ENCODE assay signal across 17 cellular contexts in genomic region chr2:199603748-199604291, GRCh38.
DNase-seq lines count a peak whose midpoint lies in the region; ATAC-seq, FAIRE-seq and TF ChIP-seq lines count a peak whose summit lies in the region.
"Had no signal": no experiment of that assay in that cellular context is flagged by ENCODE, and none has a peak within 500 bp of the region (broad histone marks: within the 10 kb centered on the region; RNA-seq: fewer than 3 reads in every experiment).

No MANE protein-coding gene starts in this region.

- 16% methylated on average over 10 of the region's 38 CpGs for WGBS in SK-N-SH (ENCODE audit: low lambda C conversion rate)
- WGBS in hepatocyte (ENCODE audit: low lambda C conversion rate, missing lambda C conversion rate): 26% methylated on average over 33 of the region's 38 CpGs
- no CpG with 5 or more reads among the region's 38 CpGs for WGBS in trophoblast cell (ENCODE audit: extremely low coverage, insufficient coverage, insufficient read length)

- H4K8ac ChIP-seq in trophoblast cell (ENCODE audit: low read depth, low read length): no peak overlapping the region

- peaks cover 11% of the 10 kb centered on the region for H3F3A ChIP-seq in SK-N-SH (replicated peaks; ENCODE audit: insufficient read depth)

- no peak for TF ChIP-seq RAD21 in SK-N-SH (IDR thresholded peaks at IDR 0.05; ENCODE audit: low read length)

- H3K14ac ChIP-seq in trophoblast cell (ENCODE audit: low read length): no peak overlapping the region

- H3K27ac ChIP-seq in SK-N-SH (ENCODE audit: low read depth in 2 of 2, low read length in 1 of 2) (no peak overlapping the region; a peak in 1 of 4 replicates), hepatocyte (no peak overlapping the region), trophoblast cell (ENCODE audit: low read depth, low read length) (no peak overlapping the region)
- H3K27ac ChIP-seq: WERI-Rb-1 had no signal

- no peak overlapping the region for H3K23ac ChIP-seq in trophoblast cell (ENCODE audit: low read length)

- CTCF ChIA-PET in SK-N-SH (lab: Yijun Ruan, JAX) (interaction anchor here (1.5 kb wide), 1 partner anchor 114 kb away, joined by 4 read pairs; no protein-coding TSS in a partner anchor), T-cell (lab: Charles Lee) (interaction anchor here in 1 of 2 donors (0.5 kb wide), 1 partner anchor 1212 kb away, joined by 7 read pairs; no protein-coding TSS in a partner anchor)

- no peak overlapping the region for H4K12ac ChIP-seq in trophoblast cell (ENCODE audit: low read depth, low read length)

- no peak overlapping the region for H2BK5ac ChIP-seq in trophoblast cell (ENCODE audit: low read depth, low read length, poor library complexity)

- H3K36me3 Mint-ChIP-seq in activated CD4-positive, alpha-beta T cell treated with anti-CD3 and anti-CD28 coated beads, Interleukin-2, amount 10 ng/mL, durations not matched to agents 24 days and 14 days (ENCODE audit: low read depth): no peaks in the 10 kb centered on the region
- H3K36me3 Mint-ChIP-seq in T-cell: no peaks in the 10 kb centered on the region

- peaks cover 23% of the 10 kb centered on the region for H3K27me3 Mint-ChIP-seq in activated CD4-positive, alpha-beta T cell treated with anti-CD3 and anti-CD28 coated beads, Interleukin-2, amount 10 ng/mL, durations not matched to agents 24 days and 14 days
- peaks cover 6 to 10% of the 10 kb centered on the region in 2 donors for H3K27me3 Mint-ChIP-seq in T-cell

- no peak overlapping the region for H3K18ac ChIP-seq in trophoblast cell (ENCODE audit: low read length)

- FAIRE-seq in RCC 7860 (lab: Jason Lieb, UNC): no peak
- FAIRE-seq: endometrium, HepG2 had no signal

- POLR2A ChIA-PET in SK-N-SH (lab: Yijun Ruan, JAX): no interaction called here
- POLR2A ChIA-PET in T-cell (lab: Charles Lee): no interaction called here

- H3K9me3 ChIP-seq in SK-N-SH (no peaks in the 10 kb centered on the region), hepatocyte (ENCODE audit: low read depth) (no peaks in the 10 kb centered on the region), trophoblast cell (ENCODE audit: insufficient read depth, low read depth, low read length) (peaks cover 1% of the 10 kb centered on the region)

- no peak overlapping the region for H3K4ac ChIP-seq in trophoblast cell (ENCODE audit: low read depth, low read length)

- H3K27ac Mint-ChIP-seq in activated CD4-positive, alpha-beta T cell treated with anti-CD3 and anti-CD28 coated beads, Interleukin-2, amount 10 ng/mL, durations not matched to agents 24 days and 14 days: no peak overlapping the region
- H3K27ac Mint-ChIP-seq in T-cell: no peak overlapping the region
- H3K27ac Mint-ChIP-seq: B cell had no signal

- DNase-seq in EH (ENCODE audit: low read depth): peak; percentile 21
- peak; percentile 29 for DNase-seq in SK-N-SH
- DNase-seq in hepatocyte (ENCODE audit: low spot score): no peak
- no peak for DNase-seq in trophoblast cell
- no peak for DNase-seq in RKO (ENCODE audit: low spot score)
- no peak for DNase-seq in RCC 7860 (ENCODE audit: low spot score)
- DNase-seq in activated CD4-positive, alpha-beta T cell treated with anti-CD3 and anti-CD28 coated beads, Interleukin-2, amount 10 ng/mL, durations not matched to agents 24 days and 14 days: no peak
- DNase-seq in T-cell: no peak
- DNase-seq: activated naive CD4-positive, alpha-beta T cell treated with anti-CD3 and anti-CD28 coated beads, Interleukin-2, amount 50 U/mL, for 16 hours; DMS79; left ventricle myocardium superior; NCI-H1105; WERI-Rb-1 had no signal

- H2BK120ac ChIP-seq in trophoblast cell (ENCODE audit: insufficient read depth, low read length, poor library complexity): no peak overlapping the region

- H3K9ac ChIP-seq in SK-N-SH (no peak overlapping the region), trophoblast cell (ENCODE audit: low read length) (no peak overlapping the region)

- H3K9me2 ChIP-seq in SK-N-SH: no peaks in the 10 kb centered on the region
- H3K9me2 ChIP-seq in hepatocyte (replicated peaks; ENCODE audit: insufficient read depth): no peaks in the 10 kb centered on the region

- H3K4me3 ChIP-seq in SK-N-SH (ENCODE audit: low read depth in 2 of 2, low read length in 1 of 2): peak overlapping the region; percentile 26 to 46; a peak in 3 of 4 replicates
- no peak overlapping the region for H3K4me3 ChIP-seq in hepatocyte
- H3K4me3 ChIP-seq in trophoblast cell (ENCODE audit: low read depth, low read length): no peak overlapping the region
- H3K4me3 ChIP-seq: skin epidermis had no signal

- no peaks in the 10 kb centered on the region for H4K20me1 ChIP-seq in SK-N-SH (ENCODE audit: insufficient read depth)
- no peaks in the 10 kb centered on the region for H4K20me1 ChIP-seq in hepatocyte (ENCODE audit: insufficient read depth, poor library complexity, severe bottlenecking)

- peak in 1 of 2 experiments; percentile 25; a peak in 1 of 4 replicates for TF ChIP-seq EP300 in SK-N-SH (IDR thresholded peaks at IDR 0.05; ENCODE audit: borderline replicate concordance in 1 of 2, low read depth in 1 of 2, low read length in 1 of 2)

- no peak overlapping the region for H4K91ac ChIP-seq in trophoblast cell (ENCODE audit: low read depth, low read length)

- H3K9me3 Mint-ChIP-seq in activated CD4-positive, alpha-beta T cell treated with anti-CD3 and anti-CD28 coated beads, Interleukin-2, amount 10 ng/mL, durations not matched to agents 24 days and 14 days: no peaks in the 10 kb centered on the region
- no peaks in the 10 kb centered on the region for H3K9me3 Mint-ChIP-seq in T-cell

- H3K36me3 ChIP-seq in SK-N-SH (replicated peaks in 1 of 2; ENCODE audit: control insufficient read depth in 1 of 2, insufficient read depth in 2 of 2, low read length in 1 of 2): no peaks in the 10 kb centered on the region
- no peaks in the 10 kb centered on the region for H3K36me3 ChIP-seq in hepatocyte (replicated peaks; ENCODE audit: insufficient read depth, low read depth)
- no peaks in the 10 kb centered on the region for H3K36me3 ChIP-seq in trophoblast cell (ENCODE audit: control insufficient read depth in 1 of 2, insufficient read depth in 2 of 2, low read length in 2 of 2)
- H3K36me3 ChIP-seq: WERI-Rb-1 had no signal

- H3K27me3 ChIP-seq in SK-N-SH (ENCODE audit: insufficient read depth): peaks cover 16% of the 10 kb centered on the region
- H3K27me3 ChIP-seq in hepatocyte: peaks cover 5% of the 10 kb centered on the region
- H3K27me3 ChIP-seq in trophoblast cell (ENCODE audit: insufficient read depth, low read length): no peaks in the 10 kb centered on the region

- H2BK12ac ChIP-seq in trophoblast cell (ENCODE audit: low read length): no peak overlapping the region

- no peak for ATAC-seq in T-cell (replicated peaks in 1 of 4)
- ATAC-seq: HepG2, left ventricle myocardium superior had no signal

- H2AK5ac ChIP-seq in trophoblast cell (ENCODE audit: low read length): no peak overlapping the region

- peaks cover 5% of the 10 kb centered on the region for H3K4me1 Mint-ChIP-seq in activated CD4-positive, alpha-beta T cell treated with anti-CD3 and anti-CD28 coated beads, Interleukin-2, amount 10 ng/mL, durations not matched to agents 24 days and 14 days
- H3K4me1 Mint-ChIP-seq in T-cell: peaks cover 0 to 2% (median 2%) of the 10 kb centered on the region in 3 donors

- H3K4me1 ChIP-seq in SK-N-SH (ENCODE audit: control insufficient read depth in 1 of 2, insufficient read depth in 2 of 2, low read depth in 1 of 2, low read length in 1 of 2): peaks cover 0 to 14% of the 10 kb centered on the region in 2 experiments; a peak in 2 of 4 replicates
- no peaks in the 10 kb centered on the region for H3K4me1 ChIP-seq in hepatocyte (ENCODE audit: insufficient read depth)
- peaks cover 3 to 4% of the 10 kb centered on the region in 2 experiments for H3K4me1 ChIP-seq in trophoblast cell (ENCODE audit: control insufficient read depth in 1 of 2, insufficient read depth in 2 of 2, low read length in 2 of 2)

- no peak overlapping the region for H3K4me3 Mint-ChIP-seq in activated CD4-positive, alpha-beta T cell treated with anti-CD3 and anti-CD28 coated beads, Interleukin-2, amount 10 ng/mL, durations not matched to agents 24 days and 14 days
- H3K4me3 Mint-ChIP-seq in T-cell: no peak overlapping the region
- H3K4me3 Mint-ChIP-seq: B cell had no signal

- peak overlapping the region; percentile 75 for H3K4me2 ChIP-seq in SK-N-SH
- H3K4me2 ChIP-seq in hepatocyte: peak overlapping the region; percentile 79
- H3K4me2 ChIP-seq in trophoblast cell (ENCODE audit: low read length): peak overlapping the region; percentile 56

- H2AFZ ChIP-seq in SK-N-SH (ENCODE audit: low read depth) (peak overlapping the region; percentile 56), hepatocyte (peak overlapping the region; percentile 25), trophoblast cell (ENCODE audit: insufficient read depth, low read length, poor library complexity) (no peak overlapping the region)

- no peak for TF ChIP-seq CTCF in SK-N-SH (IDR thresholded peaks at IDR 0.05)
- no peak for TF ChIP-seq CTCF in hepatocyte (IDR thresholded peaks at IDR 0.05; ENCODE audit: poor library complexity)

- H3K79me2 ChIP-seq in SK-N-SH (ENCODE audit: insufficient read depth) (no peaks in the 10 kb centered on the region), hepatocyte (no peaks in the 10 kb centered on the region), trophoblast cell (ENCODE audit: control insufficient read depth, insufficient read depth, low read length, poor library complexity) (no peaks in the 10 kb centered on the region)

- H3K79me1 ChIP-seq in trophoblast cell (ENCODE audit: low read length): no peaks in the 10 kb centered on the region

- intact Hi-C loops in activated CD4-positive, alpha-beta T cell treated with anti-CD3 and anti-CD28 coated beads, Interleukin-2, amount 10 ng/mL, durations not matched to agents 24 days and 14 days (cut with micrococcal nuclease): no loop called here

TF ChIP-seq in SK-N-SH, 30 proteins besides CTCF, POLR2A, EP300 and RAD21 (continues in another document):
- TF ChIP-seq TAF1 (IDR thresholded peaks at IDR 0.05; ENCODE audit: borderline replicate concordance, low read depth, low read length) (no peak), TCF12 (IDR thresholded peaks at IDR 0.05) (peak; percentile 69)

Comparison
In these comparisons a context has a peak if more than half of its experiments do, and no peak if none do; other contexts are left out.
1. DNase-seq: peak in EH (single experiment) and SK-N-SH (single experiment); none in hepatocyte (single experiment), trophoblast cell (0 of 2), RKO (single experiment), RCC 7860 (single experiment), activated CD4-positive, alpha-beta T cell treated with anti-CD3 and anti-CD28 coated beads, Interleukin-2, amount 10 ng/mL, durations not matched to agents 24 days and 14 days (single experiment) and T-cell (0 of 34).
2. H3K4me3 ChIP-seq: peak in SK-N-SH (2 of 2); none in hepatocyte (single experiment) and trophoblast cell (single experiment).
3. Peak in every context shown above with its lines, with median percentiles within 50 percentile points of each other: H3K4me2 ChIP-seq.